ENCODE assay signal across 1 cellular context in the genomic region with DNA sequence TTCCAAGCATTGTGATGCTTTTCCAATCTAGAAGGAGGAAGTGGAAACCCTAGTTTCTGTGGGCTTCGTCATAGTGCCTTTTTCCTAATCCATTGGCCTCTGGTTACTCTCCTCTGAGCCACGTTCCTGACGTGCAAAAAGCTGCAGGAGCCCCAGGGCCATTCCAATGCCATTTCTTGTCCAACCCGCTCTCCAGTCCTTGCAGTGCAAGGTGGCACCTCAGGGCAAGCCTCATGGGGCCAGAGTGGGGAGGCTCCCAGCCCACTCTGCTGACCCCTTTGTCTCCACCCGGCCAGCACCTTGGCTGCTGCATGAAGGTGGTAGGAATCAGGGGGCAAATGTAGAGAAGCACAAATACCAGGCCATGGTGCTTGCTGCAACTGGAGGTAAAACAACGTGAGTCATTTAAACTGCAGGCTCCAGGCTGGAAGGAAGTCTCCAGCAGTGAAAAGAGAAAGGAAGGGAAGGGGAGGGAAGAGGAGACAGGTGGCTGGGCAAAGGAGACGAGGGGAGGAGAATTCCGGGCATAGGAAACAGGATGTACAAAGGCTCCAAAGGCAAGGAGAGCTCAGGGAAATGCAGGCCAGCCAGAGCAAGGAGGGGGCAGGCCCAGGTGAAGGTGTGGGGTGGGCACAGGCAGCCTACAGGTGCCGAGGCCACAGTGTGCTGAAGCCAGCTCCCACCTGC.
TF ChIP-seq lines count a peak whose summit lies in the region.

No MANE protein-coding gene starts in this region.

TF ChIP-seq in H1, 55 proteins besides CTCF, POLR2A, EP300 and RAD21:
- peak; percentile 82 for TF ChIP-seq CTBP2 (IDR thresholded peaks at IDR 0.05; ENCODE audit: borderline replicate concordance, insufficient read depth, insufficient read length, low read length)
- TF ChIP-seq, protein P1, sequence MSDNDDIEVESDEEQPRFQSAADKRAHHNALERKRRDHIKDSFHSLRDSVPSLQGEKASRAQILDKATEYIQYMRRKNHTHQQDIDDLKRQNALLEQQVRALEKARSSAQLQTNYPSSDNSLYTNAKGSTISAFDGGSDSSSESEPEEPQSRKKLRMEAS (IDR thresholded peaks at IDR 0.05), result peak; percentile 35
- TF ChIP-seq NANOG (IDR thresholded peaks at IDR 0.05; ENCODE audit: insufficient read depth, low read depth, low read length, poor library complexity, severe bottlenecking), result no peak
- peak; percentile 79 for TF ChIP-seq EGR1 (IDR thresholded peaks at IDR 0.05; ENCODE audit: borderline replicate concordance, low read depth, low read length)
- TF ChIP-seq, protein P2, sequence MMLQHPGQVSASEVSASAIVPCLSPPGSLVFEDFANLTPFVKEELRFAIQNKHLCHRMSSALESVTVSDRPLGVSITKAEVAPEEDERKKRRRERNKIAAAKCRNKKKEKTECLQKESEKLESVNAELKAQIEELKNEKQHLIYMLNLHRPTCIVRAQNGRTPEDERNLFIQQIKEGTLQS (IDR thresholded peaks at IDR 0.05; ENCODE audit: insufficient read depth, low read depth, low read length), result no peak
TF ChIP-seq in H1: peak in this region for 3.
